Comparison of ENCODE assay signal across 8 cellular contexts in genomic region chr2:161576421-161576820, GRCh38. TPM values are rescaled to one million over a fixed set of nuclear protein-coding genes. Genes with fewer than 3 reads are reported as not detected.
DNase-seq lines count a peak whose midpoint lies in the region; ATAC-seq and TF ChIP-seq lines count a peak whose summit lies in the region.

No MANE protein-coding gene starts in this region.

- CTCF ChIA-PET in A673 (lab: Charles Lee): no interaction called here

- H3K9me3 ChIP-seq in A673 (ENCODE audit: low read depth, low read length, poor library complexity, severe bottlenecking) (no peaks in the 10 kb centered on the region), RWPE2 (ENCODE audit: severe bottlenecking) (no peaks in the 10 kb centered on the region), Peyer's patch (no peaks in the 10 kb centered on the region)

- POLR2A ChIA-PET in A673 (lab: Charles Lee; ENCODE audit: low non-redundant PET): interaction anchor here (0.6 kb wide), 1 partner anchor 1617 kb away, joined by 5 read pairs; no protein-coding TSS in a partner anchor

- no peak overlapping the region for H3K27ac ChIP-seq in A673 (ENCODE audit: low read depth, low read length, poor library complexity, severe bottlenecking)
- H3K27ac ChIP-seq in RWPE2 (ENCODE audit: poor library complexity, severe bottlenecking): no peak overlapping the region
- no peak overlapping the region for H3K27ac ChIP-seq in Peyer's patch

- TF ChIP-seq CTCF in A673 (conservative IDR thresholded peaks at IDR 0.05; ENCODE audit: low read depth, low read length) (peak; percentile 53), RWPE2 (IDR thresholded peaks at IDR 0.05; ENCODE audit: poor library complexity, severe bottlenecking) (peak; percentile 18), Peyer's patch (IDR thresholded peaks at IDR 0.05) (no peak)

- intact Hi-C loops in A673 (cut with micrococcal nuclease; ENCODE audit: unreplicated experiment): no loop called here

- no TSS peak for BruUV-seq in A673 (replicated peaks; lab: Mats Ljungman, UMichigan)

- H3K36me3 ChIP-seq in A673 (ENCODE audit: insufficient read depth, low read length, poor library complexity, severe bottlenecking): no peaks in the 10 kb centered on the region
- H3K36me3 ChIP-seq in RWPE2 (ENCODE audit: low read depth): no peaks in the 10 kb centered on the region
- no peaks in the 10 kb centered on the region for H3K36me3 ChIP-seq in Peyer's patch

- H3K4me1 ChIP-seq in A673 (ENCODE audit: insufficient read depth, low read length, poor library complexity, severe bottlenecking) (no peaks in the 10 kb centered on the region), RWPE2 (ENCODE audit: insufficient read depth, poor library complexity, severe bottlenecking) (no peaks in the 10 kb centered on the region), Peyer's patch (no peaks in the 10 kb centered on the region)

- H3K4me3 ChIP-seq in A673 (ENCODE audit: low read depth, low read length, poor library complexity, severe bottlenecking) (no peak overlapping the region), RWPE2 (ENCODE audit: severe bottlenecking) (no peak overlapping the region), Peyer's patch (no peak overlapping the region)

- TF ChIP-seq POLR2A in Peyer's patch (IDR thresholded peaks at IDR 0.05): no peak

- DNase-seq in A673 (ENCODE audit: low spot score) (peak; percentile 57), RWPE2 (ENCODE audit: low spot score) (no peak), NCI-H345 (lab: John Stamatoyannopoulos, UW) (no peak), Peyer's patch (no peak)

- ATAC-seq in GM18861 (IDR thresholded peaks at IDR 0.05; ENCODE audit: unreplicated experiment) (peak; percentile 70), HG02943 (IDR thresholded peaks at IDR 0.05; ENCODE audit: low read depth, unreplicated experiment) (peak; percentile 82), RWPE2 (ENCODE audit: low read depth) (peak; percentile 36; the same call in 1 of the 3 replicates), GM21717 (IDR thresholded peaks at IDR 0.05; ENCODE audit: unreplicated experiment) (no peak), GM21390 (IDR thresholded peaks at IDR 0.05; ENCODE audit: unreplicated experiment) (no peak)

- no peaks in the 10 kb centered on the region for H3K27me3 ChIP-seq in A673 (replicated peaks; ENCODE audit: insufficient read depth, low read depth, low read length, poor library complexity)
- H3K27me3 ChIP-seq in RWPE2 (ENCODE audit: insufficient read depth, poor library complexity, severe bottlenecking): no peaks in the 10 kb centered on the region
- H3K27me3 ChIP-seq in Peyer's patch: no peaks in the 10 kb centered on the region

RNA-seq across cellular contexts. Expression of gene SLC4A10, which starts 47.8 kb away (rescaled TPM):
- total RNA-seq in A673 (2021) (0.09 and 0.49 TPM in 2 replicates), Peyer's patch (under 1 TPM in 1 of 4 donors, not detected in 3; 0.27 TPM)

Comparison
In these comparisons a context has a peak if more than half of its experiments do, and no peak if none do; other contexts are left out.
1. CTCF ChIP-seq: peak in A673 (single experiment) and RWPE2 (single experiment); none in Peyer's patch (0 of 6).
2. ATAC-seq: peak in GM18861 (single experiment), HG02943 (single experiment) and RWPE2 (single experiment); none in GM21717 (single experiment) and GM21390 (single experiment).